8 cellular contexts compared by ENCODE assay signal in genomic region chr5:69024241-69024651, GRCh38.
DNase-seq lines count a peak whose midpoint lies in the region; ATAC-seq and TF ChIP-seq lines count a peak whose summit lies in the region.

No MANE protein-coding gene starts in this region.

- no peak overlapping the region for H3K4me3 Mint-ChIP-seq in osteocyte (ENCODE audit: unreplicated experiment)

- no peak for TF ChIP-seq POLR2A in IMR-90 (IDR thresholded peaks at IDR 0.05; ENCODE audit: low read depth, low read length)
- TF ChIP-seq POLR2A in esophagus squamous epithelium (IDR thresholded peaks at IDR 0.05): no peak

- no TSS peak for BruUV-seq in IMR-90 (replicated peaks; lab: Mats Ljungman, UMichigan)

- ATAC-seq in IMR-90 (ENCODE audit: low read depth) (peak; percentile 64; the same call in 1 of the 2 replicates), HG03460 (IDR thresholded peaks at IDR 0.05; ENCODE audit: unreplicated experiment) (no peak)

- H3K4me1 Mint-ChIP-seq in osteocyte (ENCODE audit: unreplicated experiment): no peaks in the 10 kb centered on the region

- DNase-seq in NCI-H82 (lab: John Stamatoyannopoulos, UW) (peak; percentile 5), NCI-H82 treated with DMSO at 0.1 percent for 48 hours (lab: John Stamatoyannopoulos, UW; ENCODE audit: unreplicated experiment) (no peak), IMR-90 (peak; percentile 42), SKM-1 treated with dmso at 0.1 percent for 144 hours (lab: John Stamatoyannopoulos, UW; ENCODE audit: unreplicated experiment) (peak; percentile 38), esophagus squamous epithelium (lab: John Stamatoyannopoulos, UW) (no peak), osteocyte (ENCODE audit: extremely low spot score, unreplicated experiment) (no peak), GF-D8 (lab: John Stamatoyannopoulos, UW) (no peak)

- H2AK5ac ChIP-seq in IMR-90 (ENCODE audit: low read depth, low read length): no peak overlapping the region

- H2BK120ac ChIP-seq in IMR-90 (ENCODE audit: low read depth, low read length): no peak overlapping the region

- no peak overlapping the region for H3K23ac ChIP-seq in IMR-90 (ENCODE audit: low read depth, low read length)

- in situ Hi-C loops in IMR-90 (cut with MboI; ENCODE audit: low sequenced_read_pairs): no loop called here

- no peak overlapping the region for H2BK20ac ChIP-seq in IMR-90 (ENCODE audit: low read depth, low read length)

- H3K56ac ChIP-seq in IMR-90 (ENCODE audit: extremely low read depth, insufficient read depth, low read length): no peak overlapping the region

- peaks cover 33% of the 10 kb centered on the region for H3K27me3 Mint-ChIP-seq in osteocyte (ENCODE audit: unreplicated experiment)

- TF ChIP-seq CTCF in IMR-90 (conservative IDR thresholded peaks at IDR 0.05; ENCODE audit: low read depth, low read length) (peak; percentile 56), esophagus squamous epithelium (IDR thresholded peaks at IDR 0.05) (peak in 4 of 6 experiments; percentile 28 to 57 (median 40)), osteocyte (IDR thresholded peaks at IDR 0.05) (peak; percentile 54)

- H3K4me3 ChIP-seq in IMR-90 (ENCODE audit: insufficient read depth, low read depth, low read length) (no peak overlapping the region), esophagus squamous epithelium (no peak overlapping the region)

- H3K36me3 Mint-ChIP-seq in osteocyte (ENCODE audit: unreplicated experiment): no peaks in the 10 kb centered on the region

- dilution Hi-C loops in IMR-90 (cut with HindIII; ENCODE audit: low sequenced_read_pairs, unreplicated experiment): no loop called here

- no peak overlapping the region for H4K8ac ChIP-seq in IMR-90 (ENCODE audit: low read depth in 2 of 2, low read length in 2 of 2)

- peaks cover 6% of the 10 kb centered on the region; the same call in 1 of the 2 replicates for H3K27me3 ChIP-seq in IMR-90 (ENCODE audit: control insufficient read depth, insufficient read depth, low read length)
- peaks cover 0 to 4% (median 0%) of the 10 kb centered on the region in 4 donors for H3K27me3 ChIP-seq in esophagus squamous epithelium

- H3K9me3 ChIP-seq in IMR-90 (ENCODE audit: control insufficient read depth, insufficient read depth, low read length) (no peaks in the 10 kb centered on the region), esophagus squamous epithelium (no peaks in the 10 kb centered on the region)

- peak; percentile 61 for TF ChIP-seq RAD21 in IMR-90 (IDR thresholded peaks at IDR 0.05; ENCODE audit: low read length)

- no peak overlapping the region for H4K91ac ChIP-seq in IMR-90 (ENCODE audit: insufficient read depth, low read depth, low read length)

- no peaks in the 10 kb centered on the region for H3K79me1 ChIP-seq in IMR-90 (ENCODE audit: low read depth in 1 of 2, low read length in 2 of 2)

- H3K27ac ChIP-seq in IMR-90 (ENCODE audit: insufficient read depth, low read length): no peak overlapping the region
- H3K27ac ChIP-seq in esophagus squamous epithelium: no peak overlapping the region

- POLR2A ChIA-PET in IMR-90 (lab: Charles Lee; ENCODE audit: unreplicated experiment): no interaction called here

- H3K4me1 ChIP-seq in IMR-90 (ENCODE audit: control insufficient read depth, insufficient read depth, low read length): no peaks in the 10 kb centered on the region
- H3K4me1 ChIP-seq in esophagus squamous epithelium: no peaks in the 10 kb centered on the region

- no peak overlapping the region for H3K18ac ChIP-seq in IMR-90 (ENCODE audit: low read depth, low read length)

- H4K5ac ChIP-seq in IMR-90 (ENCODE audit: low read depth, low read length): no peak overlapping the region

- no peak overlapping the region for H2AFZ ChIP-seq in IMR-90 (replicated peaks; ENCODE audit: low read length, poor library complexity)

- no peaks in the 10 kb centered on the region for H3K36me3 ChIP-seq in IMR-90 (ENCODE audit: control insufficient read depth, insufficient read depth, low read length)
- no peaks in the 10 kb centered on the region for H3K36me3 ChIP-seq in esophagus squamous epithelium

- H3K9me3 Mint-ChIP-seq in osteocyte (ENCODE audit: unreplicated experiment): no peaks in the 10 kb centered on the region

- WGBS in IMR-90 (ENCODE audit: extremely low coverage in 2 of 2, insufficient read length in 1 of 2), 2 experiments: 93% methylated on average over 3 of the region's 5 CpGs; no CpG with 5 or more reads in 1 of the 2 experiments
- WGBS in esophagus squamous epithelium, 2 donors: 54 to 66% methylated on average over 5 of the region's 5 CpGs

- H3K27ac Mint-ChIP-seq in osteocyte (ENCODE audit: unreplicated experiment): no peak overlapping the region

- H3K4me2 ChIP-seq in IMR-90 (ENCODE audit: low read depth, low read length): no peak overlapping the region

- no peak overlapping the region for H3K14ac ChIP-seq in IMR-90 (replicated peaks; ENCODE audit: low read depth, low read length)

- no peaks in the 10 kb centered on the region for H4K20me1 ChIP-seq in IMR-90 (ENCODE audit: insufficient read depth, low read length)

- H3K9me1 ChIP-seq in IMR-90 (ENCODE audit: insufficient read depth, low read length): no peaks in the 10 kb centered on the region

- H3K9ac ChIP-seq in IMR-90 (ENCODE audit: low read depth, low read length): no peak overlapping the region

- no peak overlapping the region for H2BK15ac ChIP-seq in IMR-90 (ENCODE audit: low read depth, low read length)

- H3K4ac ChIP-seq in IMR-90 (ENCODE audit: low read depth, low read length): no peak overlapping the region

- intact Hi-C loops in IMR-90 (cut with micrococcal nuclease) (no loop called here), esophagus squamous epithelium (cut with DNase I) (no loop called here)

- no peak overlapping the region for H2BK5ac ChIP-seq in IMR-90 (ENCODE audit: low read depth, low read length, poor library complexity, severe bottlenecking)

- CTCF ChIA-PET in IMR-90 (lab: Yijun Ruan, JAX): interaction anchor here (1.0 kb wide), 1 partner anchor 12 kb away, joined by 3 read pairs; no protein-coding TSS in a partner anchor

- H2AK9ac ChIP-seq in IMR-90 (replicated peaks; ENCODE audit: low read depth, low read length, poor library complexity): no peak overlapping the region

TF ChIP-seq in IMR-90, 13 proteins besides CTCF, POLR2A, EP300 and RAD21:
- TF ChIP-seq, protein P1, sequence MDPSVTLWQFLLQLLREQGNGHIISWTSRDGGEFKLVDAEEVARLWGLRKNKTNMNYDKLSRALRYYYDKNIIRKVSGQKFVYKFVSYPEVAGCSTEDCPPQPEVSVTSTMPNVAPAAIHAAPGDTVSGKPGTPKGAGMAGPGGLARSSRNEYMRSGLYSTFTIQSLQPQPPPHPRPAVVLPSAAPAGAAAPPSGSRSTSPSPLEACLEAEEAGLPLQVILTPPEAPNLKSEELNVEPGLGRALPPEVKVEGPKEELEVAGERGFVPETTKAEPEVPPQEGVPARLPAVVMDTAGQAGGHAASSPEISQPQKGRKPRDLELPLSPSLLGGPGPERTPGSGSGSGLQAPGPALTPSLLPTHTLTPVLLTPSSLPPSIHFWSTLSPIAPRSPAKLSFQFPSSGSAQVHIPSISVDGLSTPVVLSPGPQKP (IDR thresholded peaks at IDR 0.05; ENCODE audit: borderline replicate concordance, low read depth, low read length): no peak
- TF ChIP-seq SMC3 (IDR thresholded peaks at IDR 0.05; ENCODE audit: low read depth, low read length): 0 out of 2 replicates have a peak, but pooled peaks have one; percentile 11
TF ChIP-seq in IMR-90: peak in this region for 1.

Comparison
In these comparisons a context has a peak if more than half of its experiments do, and no peak if none do; other contexts are left out.
1. DNase-seq: peak in NCI-H82 (single experiment), IMR-90 (single experiment) and SKM-1 treated with dmso at 0.1 percent for 144 hours (single experiment); none in NCI-H82 treated with DMSO at 0.1 percent for 48 hours (single experiment), esophagus squamous epithelium (single experiment), osteocyte (single experiment) and GF-D8 (single experiment).
2. Peak in every context shown above with its lines, with median percentiles within 50 percentile points of each other: CTCF ChIP-seq.